In the genomic region with DNA sequence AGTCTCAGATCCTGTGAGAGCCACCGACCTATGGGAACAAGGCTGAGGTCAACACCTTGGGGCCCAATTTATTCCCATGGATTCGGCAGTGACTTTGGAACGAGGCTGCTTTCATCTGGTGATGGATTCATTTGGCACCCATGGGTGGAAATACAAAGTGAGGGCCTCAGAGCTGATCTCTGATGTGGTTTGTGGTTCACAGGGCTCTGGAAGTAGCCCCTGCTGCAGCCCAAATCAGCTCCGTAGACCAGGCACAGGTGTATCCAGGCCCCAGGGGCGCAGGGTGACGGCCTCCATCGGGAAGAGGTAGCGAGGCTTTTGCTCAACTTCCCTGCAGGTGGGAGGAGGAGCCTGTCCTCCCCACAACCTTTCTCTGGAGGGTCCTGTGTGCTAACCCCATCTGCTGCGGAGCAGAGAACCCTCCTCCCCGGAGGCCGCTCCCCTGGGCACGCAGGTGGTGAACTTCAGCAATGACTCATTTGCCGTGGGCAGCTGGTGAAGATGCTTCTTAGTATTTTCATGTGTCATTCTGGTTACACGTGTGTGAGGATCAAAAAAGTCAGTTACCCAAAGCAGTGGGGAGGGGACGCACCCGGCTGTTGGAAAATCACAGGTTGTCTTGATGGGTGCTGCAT, we compare ENCODE assay signal across 17 cellular contexts. TPM values are rescaled to one million over a fixed set of nuclear protein-coding genes. Genes with fewer than 3 reads are reported as not detected.
DNase-seq lines count a peak whose midpoint lies in the region; TF ChIP-seq lines count a peak whose summit lies in the region.
"Had no signal": no experiment of that assay in that cellular context is flagged by ENCODE, and none has a peak within 500 bp of the region (broad histone marks: within the 10 kb centered on the region; RNA-seq: fewer than 3 reads in every experiment).

No MANE protein-coding gene starts in this region.

- no peaks in the 10 kb centered on the region for H3K36me3 ChIP-seq in thyroid gland
- H3K36me3 ChIP-seq: breast epithelium, Peyer's patch had no signal

- H3K27ac ChIP-seq in coronary artery, result no peak overlapping the region
- peak overlapping the region; percentile 99 for H3K27ac ChIP-seq in substantia nigra (ENCODE audit: low read depth, low read length, poor library complexity, severe bottlenecking)
- H3K27ac ChIP-seq in thyroid gland, result no peak overlapping the region
- H3K27ac ChIP-seq: breast epithelium, parathyroid adenoma, Peyer's patch had no signal

- no peaks in the 10 kb centered on the region for H3K9me3 ChIP-seq in thyroid gland
- H3K9me3 ChIP-seq: SK-N-SH had no signal

- no peaks in the 10 kb centered on the region for H3K4me1 ChIP-seq in thyroid gland
- H3K4me1 ChIP-seq: breast epithelium, parathyroid adenoma, Peyer's patch had no signal

- no peak for TF ChIP-seq POLR2A in thyroid gland (IDR thresholded peaks at IDR 0.05)

- intact Hi-C loops in thyroid gland (cut with DNase I), result no loop called here

- H3K4me3 ChIP-seq in coronary artery (no peak overlapping the region), thyroid gland (replicated peaks in 1 of 3) (no peak overlapping the region)
- H3K4me3 ChIP-seq: breast epithelium, Peyer's patch had no signal

- 80 to 89% methylated on average over 13 to 14 of the region's 16 CpGs for WGBS in thyroid gland, 2 donors

- peak; percentile 39 for DNase-seq in stimulated activated CD4-positive, alpha-beta T cell treated with anti-CD3 and anti-CD28 coated beads, Interleukin-15, amount 100 ng/mL, for 24 hours
- no peak for DNase-seq in stimulated activated CD4-positive, alpha-beta T cell treated with anti-CD3 and anti-CD28 coated beads, Interleukin-12 subunit alpha, Interleukin-12 subunit beta, amount 100 ng/mL, for 4 hours
- DNase-seq in NCI-H2171 (lab: John Stamatoyannopoulos, UW), result peak; percentile 70
- peak; percentile 16 for DNase-seq in coronary artery (ENCODE audit: low spot score)
- DNase-seq in substantia nigra (lab: John Stamatoyannopoulos, UW), result no peak
- no peak for DNase-seq in thyroid gland
- no peak for DNase-seq in pons (ENCODE audit: low spot score)
- DNase-seq: DND-41, foreskin melanocyte, left cardiac atrium, NCI-H187, NCI-H345, Peyer's patch, SK-N-SH, T-helper 9 cell had no signal

- H3K27me3 ChIP-seq in thyroid gland, result no peaks in the 10 kb centered on the region
- H3K27me3 ChIP-seq: breast epithelium, Peyer's patch had no signal

- TF ChIP-seq CTCF in coronary artery (IDR thresholded peaks at IDR 0.05) (no peak), thyroid gland (IDR thresholded peaks at IDR 0.05) (no peak)

RNA-seq across cellular contexts. Expression of a gene that starts 7.5 kb away (rescaled TPM):
- total RNA-seq in thyroid gland, result 1 to 10 TPM; 1.1 to 3.0 (median 1.6) TPM

Comparison
In these comparisons a context has a peak if more than half of its experiments do, and no peak if none do; other contexts are left out.
1. DNase-seq: peak in stimulated activated CD4-positive, alpha-beta T cell treated with anti-CD3 and anti-CD28 coated beads, Interleukin-15, amount 100 ng/mL, for 24 hours (single experiment), NCI-H2171 (single experiment) and coronary artery (single experiment); none in stimulated activated CD4-positive, alpha-beta T cell treated with anti-CD3 and anti-CD28 coated beads, Interleukin-12 subunit alpha, Interleukin-12 subunit beta, amount 100 ng/mL, for 4 hours (single experiment), substantia nigra (0 of 49), thyroid gland (0 of 2) and pons (single experiment).